In the genomic region with DNA sequence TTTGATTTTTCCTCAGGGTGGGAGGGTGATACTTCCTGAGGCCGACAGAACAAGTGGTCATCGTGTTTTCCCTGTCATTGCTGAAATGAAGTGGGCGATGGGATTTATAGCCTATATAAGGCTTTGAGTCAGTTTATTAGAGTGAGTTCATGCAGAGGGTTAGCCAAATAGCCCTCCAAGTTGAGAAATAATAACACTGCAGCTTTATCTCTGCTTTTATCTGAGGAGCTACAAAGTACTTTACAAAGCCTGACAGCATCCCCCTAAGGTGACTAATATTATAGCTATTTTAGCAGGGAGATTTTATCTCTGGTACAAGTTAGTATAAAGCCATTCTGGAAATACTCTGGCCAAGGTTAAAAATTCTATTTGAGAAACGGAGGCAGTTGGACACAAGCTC, we compare ENCODE assay signal across 15 cellular contexts.
DNase-seq lines count a peak whose midpoint lies in the region; ATAC-seq, FAIRE-seq and TF ChIP-seq lines count a peak whose summit lies in the region.
"Had no signal": no experiment of that assay in that cellular context is flagged by ENCODE, and none has a peak within 500 bp of the region (broad histone marks: within the 10 kb centered on the region; RNA-seq: fewer than 3 reads in every experiment).

No MANE protein-coding gene starts in this region.

- no peak for TF ChIP-seq CTCF in Panc1 (IDR thresholded peaks at IDR 0.05)
- no peak for TF ChIP-seq CTCF in endothelial cell of umbilical vein (IDR thresholded peaks at IDR 0.05; ENCODE audit: extremely low read depth in 1 of 2, insufficient read depth in 1 of 2, low read depth in 1 of 2, low read length in 2 of 2)

- no peak overlapping the region for H3K27ac ChIP-seq in Panc1 (ENCODE audit: low read length)
- H3K27ac ChIP-seq in endothelial cell of umbilical vein (ENCODE audit: insufficient read depth, low read depth, low read length), result peak overlapping the region; percentile 52
- H3K27ac ChIP-seq: ascending aorta, gastroesophageal sphincter had no signal

- POLR2A ChIA-PET in Panc1 (lab: Charles Lee), result no interaction called here
- POLR2A ChIA-PET in endothelial cell of umbilical vein (lab: Charles Lee), result interaction anchor here (1.0 kb wide), 1 partner anchor 21 kb away, joined by 3 read pairs; no protein-coding TSS in a partner anchor

- no peaks in the 10 kb centered on the region for H3K79me2 ChIP-seq in endothelial cell of umbilical vein (ENCODE audit: control insufficient read depth, insufficient read depth, low read length)

- ATAC-seq in Panc1 (peak; percentile 55; the same call in 1 of the 2 replicates), sciatic nerve (no peak)
- ATAC-seq: gastroesophageal sphincter had no signal

- no peaks in the 10 kb centered on the region for H3K36me3 ChIP-seq in Panc1 (ENCODE audit: control insufficient read depth, insufficient read depth, low read length)
- H3K36me3 ChIP-seq in endothelial cell of umbilical vein (ENCODE audit: control insufficient read depth in 2 of 2, extremely low read depth in 1 of 2, insufficient read depth in 2 of 2, low read length in 2 of 2), result no peaks in the 10 kb centered on the region
- H3K36me3 ChIP-seq: ascending aorta, gastroesophageal sphincter had no signal

- intact Hi-C loops in Panc1 (cut with micrococcal nuclease; ENCODE audit: unreplicated experiment), result no loop called here
- intact Hi-C loops in endothelial cell of umbilical vein (cut with micrococcal nuclease), result loop anchor here (1.0 to 5.0 kb wide), 7 partner anchors 21 to 344 kb away; no protein-coding TSS in a partner anchor
- intact Hi-C loops in sciatic nerve (cut with DNase I), result no loop called here

- no peaks in the 10 kb centered on the region for H4K20me1 ChIP-seq in endothelial cell of umbilical vein (replicated peaks; ENCODE audit: control insufficient read depth, extremely low read depth, insufficient read depth, low read length)

- no peak overlapping the region for H2AFZ ChIP-seq in endothelial cell of umbilical vein (ENCODE audit: low read depth, low read length)

- peak; percentile 87 for FAIRE-seq in endothelial cell of umbilical vein (lab: Jason Lieb, UNC)

- BruUV-seq in Panc1 (replicated peaks; lab: Mats Ljungman, UMichigan), result no TSS peak
- BruUV-seq in endothelial cell of umbilical vein (replicated peaks; lab: Mats Ljungman, UMichigan), result no TSS peak

- in situ Hi-C loops in Panc1 (cut with HindIII; ENCODE audit: low pct_unique_long_range_greater_than_20kb, low sequenced_read_pairs), result no loop called here

- dilution Hi-C loops in endothelial cell of umbilical vein (cut with MboI; ENCODE audit: extremely low pct_ligation_motif_present, low sequenced_read_pairs), result no loop called here

- no peak for TF ChIP-seq POLR2A in endothelial cell of umbilical vein (IDR thresholded peaks at IDR 0.05; ENCODE audit: low read depth, low read length)

- no peaks in the 10 kb centered on the region for H3K9me3 ChIP-seq in Panc1 (ENCODE audit: control insufficient read depth, insufficient read depth, low read depth, low read length)
- H3K9me3 ChIP-seq in endothelial cell of umbilical vein (replicated peaks; ENCODE audit: control insufficient read depth, insufficient read depth, low read length), result no peaks in the 10 kb centered on the region
- H3K9me3 ChIP-seq: ascending aorta, gastroesophageal sphincter had no signal

- H3K27me3 ChIP-seq in Panc1 (ENCODE audit: control insufficient read depth, insufficient read depth, low read length) (no peaks in the 10 kb centered on the region), endothelial cell of umbilical vein (ENCODE audit: control insufficient read depth in 2 of 2, insufficient read depth in 2 of 2, low read length in 2 of 2) (no peaks in the 10 kb centered on the region)
- H3K27me3 ChIP-seq: ascending aorta, gastroesophageal sphincter had no signal

- CTCF ChIA-PET in Panc1 (lab: Charles Lee), result no interaction called here
- CTCF ChIA-PET in endothelial cell of umbilical vein (lab: Charles Lee), result interaction anchor here (0.6 to 3.2 kb wide), 18 partner anchors 9 to 397 kb away, joined by 3 to 16 read pairs (median 4); no protein-coding TSS in a partner anchor

- no peak overlapping the region for H3K4me3 ChIP-seq in Panc1 (ENCODE audit: low read depth in 2 of 2, low read length in 2 of 2)
- H3K4me3 ChIP-seq in endothelial cell of umbilical vein (replicated peaks in 1 of 3; ENCODE audit: insufficient read depth in 1 of 3, low read depth in 1 of 3, low read length in 3 of 3), result no peak overlapping the region
- H3K4me3 ChIP-seq: ascending aorta, gastroesophageal sphincter had no signal

- peak; percentile 96 for DNase-seq in ELR (ENCODE audit: low read depth)
- DNase-seq in Panc1 (ENCODE audit: low read depth, low spot score), result no peak
- peak; percentile 89 for DNase-seq in endothelial cell of umbilical vein (ENCODE audit: low read depth, low spot score)
- DNase-seq in pulmonary artery endothelial cell (ENCODE audit: low read depth, low spot score), result peak; percentile 53
- DNase-seq in GDM1 (lab: John Stamatoyannopoulos, UW), result no peak
- no peak for DNase-seq in pons (ENCODE audit: low spot score)
- DNase-seq in sciatic nerve (ENCODE audit: low spot score), result no peak
- DNase-seq in NCI-H1930 (lab: John Stamatoyannopoulos, UW), result no peak
- DNase-seq: activated CD4-positive, alpha-beta T cell treated with anti-CD3 and anti-CD28 coated beads, Interleukin-2, amount 50 U/mL, for 4 hours; islet precursor cell; KG1; NCI-H1694; NCI-H69 had no signal

- H3K9me1 ChIP-seq in endothelial cell of umbilical vein (replicated peaks; ENCODE audit: control insufficient read depth, extremely low read depth, insufficient read depth, low read length), result no peaks in the 10 kb centered on the region

- H3K4me2 ChIP-seq in endothelial cell of umbilical vein (ENCODE audit: insufficient read depth, low read length), result peak overlapping the region; percentile 73

- no peaks in the 10 kb centered on the region; the same call in 1 of the 2 replicates for H3K4me1 ChIP-seq in Panc1 (ENCODE audit: control insufficient read depth, insufficient read depth, low read length)
- H3K4me1 ChIP-seq in endothelial cell of umbilical vein (ENCODE audit: control insufficient read depth, extremely low read depth, insufficient read depth, low read length), result peaks cover 28% of the 10 kb centered on the region
- H3K4me1 ChIP-seq: ascending aorta had no signal

- no peak overlapping the region for H3K9ac ChIP-seq in endothelial cell of umbilical vein (replicated peaks; ENCODE audit: extremely low read depth, insufficient read depth, low read length)

TF ChIP-seq in endothelial cell of umbilical vein, 7 proteins besides CTCF, POLR2A, EP300 and RAD21:
- TF ChIP-seq FOS (IDR thresholded peaks at IDR 0.05; ENCODE audit: borderline replicate concordance, insufficient read depth, low read length), result peak; percentile 85
- TF ChIP-seq JUN (IDR thresholded peaks at IDR 0.05; ENCODE audit: borderline replicate concordance, insufficient read depth, insufficient read length, low read depth), result peak; percentile 80
- no peak for TF ChIP-seq EZH2 (IDR thresholded peaks at IDR 0.05; ENCODE audit: borderline replicate concordance, low read depth, low read length, severe bottlenecking)
- peak; percentile 70 for TF ChIP-seq POLR2AphosphoS5 (IDR thresholded peaks at IDR 0.05; ENCODE audit: insufficient read depth, low read depth, low read length)
- TF ChIP-seq GATA2 (IDR thresholded peaks at IDR 0.05; ENCODE audit: insufficient read depth, insufficient read length, low read depth, low read length), result peak; percentile 100
- no peak for TF ChIP-seq MYC (IDR thresholded peaks at IDR 0.05; ENCODE audit: low read depth, low read length)
- TF ChIP-seq, protein P1, sequence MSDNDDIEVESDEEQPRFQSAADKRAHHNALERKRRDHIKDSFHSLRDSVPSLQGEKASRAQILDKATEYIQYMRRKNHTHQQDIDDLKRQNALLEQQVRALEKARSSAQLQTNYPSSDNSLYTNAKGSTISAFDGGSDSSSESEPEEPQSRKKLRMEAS (IDR thresholded peaks at IDR 0.05; ENCODE audit: insufficient read depth, insufficient read length), result no peak

Comparison
In these comparisons a context has a peak if more than half of its experiments do, and no peak if none do; other contexts are left out.
1. DNase-seq: peak in ELR (single experiment), endothelial cell of umbilical vein (single experiment) and pulmonary artery endothelial cell (single experiment); none in Panc1 (single experiment), GDM1 (single experiment), pons (single experiment), sciatic nerve (single experiment) and NCI-H1930 (0 of 2).